29 cellular contexts compared by ENCODE assay signal in genomic region chr2:69807821-69808540, GRCh38.
"Had no signal": no experiment of that assay in that cellular context is flagged by ENCODE, and none has a peak within 500 bp of the region (broad histone marks: within the 10 kb centered on the region; RNA-seq: fewer than 3 reads in every experiment).

No MANE protein-coding gene starts in this region.

- H3K27ac Mint-ChIP-seq: activated CD4-positive, alpha-beta T cell treated with anti-CD3 and anti-CD28 coated beads for 36 hours; activated naive CD8-positive, alpha-beta T cell; natural killer cell treated with Interleukin-12 subunit alpha and Interleukin-12 subunit beta and Interleukin-15 and Interleukin-18, amount 100 ng/mL, for 72 hours; stimulated activated memory B cell treated with anti-CD40 and anti-IgM and Interleukin-4, amounts not matched to agents 10 μg/mL and 1 μg/mL and 100 μg/mL, for 72 hours; stimulated activated naive CD8-positive, alpha-beta T cell treated with anti-CD3 and anti-CD28 coated beads, Interleukin-15, amount 100 ng/mL, for 72 hours had no signal

- H3K9me3 ChIP-seq: colonic mucosa, gastrocnemius medialis, left ventricle myocardium inferior, mucosa of descending colon, neutrophil, ovary, prostate gland, thyroid gland, upper lobe of right lung had no signal

- H3K4me3 Mint-ChIP-seq: activated CD4-positive, alpha-beta T cell treated with anti-CD3 and anti-CD28 coated beads for 36 hours; activated naive CD8-positive, alpha-beta T cell; central memory CD8-positive, alpha-beta T cell; natural killer cell treated with Interleukin-12 subunit alpha and Interleukin-12 subunit beta and Interleukin-15 and Interleukin-18, amount 100 ng/mL, for 72 hours; stimulated activated memory B cell treated with anti-CD40 and anti-IgM and Interleukin-4, amounts not matched to agents 10 μg/mL and 1 μg/mL and 100 μg/mL, for 72 hours; stimulated activated naive CD8-positive, alpha-beta T cell treated with anti-CD3 and anti-CD28 coated beads, Interleukin-15, amount 100 ng/mL, for 72 hours had no signal

- H3K36me3 Mint-ChIP-seq: natural killer cell treated with Interleukin-12 subunit alpha and Interleukin-12 subunit beta and Interleukin-15 and Interleukin-18, amount 100 ng/mL, for 72 hours had no signal

- H3K4me2 ChIP-seq: smooth muscle cell had no signal

- H3K4me1 ChIP-seq: colonic mucosa, gastrocnemius medialis, left ventricle myocardium inferior, prostate gland, thyroid gland, upper lobe of right lung had no signal

- H3K4me3 ChIP-seq: colonic mucosa, gastrocnemius medialis, left ventricle myocardium inferior, lung, mucosa of descending colon, ovary, prostate gland, smooth muscle cell, thyroid gland, upper lobe of right lung had no signal

- H3K9me3 Mint-ChIP-seq: central memory CD8-positive, alpha-beta T cell; natural killer cell treated with Interleukin-12 subunit alpha and Interleukin-12 subunit beta and Interleukin-15 and Interleukin-18, amount 100 ng/mL, for 72 hours; stimulated activated memory B cell treated with anti-CD40 and anti-IgM and Interleukin-4, amounts not matched to agents 10 μg/mL and 1 μg/mL and 100 μg/mL, for 72 hours; stimulated activated naive CD8-positive, alpha-beta T cell treated with anti-CD3 and anti-CD28 coated beads, Interleukin-15, amount 100 ng/mL, for 72 hours had no signal

- H3K27ac ChIP-seq: colonic mucosa, gastrocnemius medialis, left ventricle myocardium inferior, neutrophil, ovary, prostate gland, thyroid gland, upper lobe of right lung had no signal

- ATAC-seq: activated CD4-positive, alpha-beta T cell treated with anti-CD3 and anti-CD28 coated beads for 36 hours; gastrocnemius medialis; mucosa of descending colon; natural killer cell treated with Interleukin-12 subunit alpha and Interleukin-12 subunit beta and Interleukin-15 and Interleukin-18, amount 100 ng/mL, for 72 hours; stimulated activated memory B cell treated with anti-CD40 and anti-IgM and Interleukin-4, amounts not matched to agents 10 μg/mL and 1 μg/mL and 100 μg/mL, for 72 hours; stimulated activated naive CD8-positive, alpha-beta T cell treated with anti-CD3 and anti-CD28 coated beads, Interleukin-15, amount 100 ng/mL, for 72 hours; upper lobe of right lung had no signal

- DNase-seq: activated CD4-positive, alpha-beta T cell treated with anti-CD3 and anti-CD28 coated beads for 36 hours; activated CD4-positive, CD25-positive, alpha-beta regulatory T cell; activated CD8-positive, alpha-beta memory T cell treated with anti-CD3 and anti-CD28 coated beads for 24 hours; activated effector memory CD4-positive, alpha-beta T cell treated with Interleukin-2 at 50 U/mL for 16 hours; activated naive CD4-positive, alpha-beta T cell treated with Interleukin-2 at 50 U/mL for 16 hours; anterior cingulate cortex; colonic mucosa; effector CD8-positive, alpha-beta T cell; gastrocnemius medialis; glutamatergic neuron; islet precursor cell; left ventricle myocardium inferior; mesendoderm; mucosa of descending colon; ovary; stimulated activated CD4-positive, alpha-beta T cell treated with anti-CD3 and anti-CD28 coated beads, Interleukin-1b, Interleukin-23, amount 100 ng/mL, for 48 hours; stimulated activated CD4-positive, alpha-beta T cell treated with anti-CD3 and anti-CD28 coated beads, Interleukin-4, amount 100 ng/mL, for 4 hours; stimulated activated CD8-positive, alpha-beta memory T cell treated with anti-CD3 and anti-CD28 coated beads, Interleukin-4, amount 100 ng/mL, for 48 hours; stimulated activated naive CD8-positive, alpha-beta T cell treated with anti-CD3 and anti-CD28 coated beads, Interleukin-15, amount 100 ng/mL, for 72 hours; thyroid gland; upper lobe of right lung had no signal

- H3K36me3 ChIP-seq: ovary, prostate gland had no signal

- H3K27me3 Mint-ChIP-seq: activated CD4-positive, alpha-beta T cell treated with anti-CD3 and anti-CD28 coated beads for 36 hours; activated naive CD8-positive, alpha-beta T cell; central memory CD8-positive, alpha-beta T cell; natural killer cell treated with Interleukin-12 subunit alpha and Interleukin-12 subunit beta and Interleukin-15 and Interleukin-18, amount 100 ng/mL, for 72 hours; stimulated activated memory B cell treated with anti-CD40 and anti-IgM and Interleukin-4, amounts not matched to agents 10 μg/mL and 1 μg/mL and 100 μg/mL, for 72 hours; stimulated activated naive CD8-positive, alpha-beta T cell treated with anti-CD3 and anti-CD28 coated beads, Interleukin-15, amount 100 ng/mL, for 72 hours had no signal

- H3K27me3 ChIP-seq: colonic mucosa, gastrocnemius medialis, neutrophil, ovary, thyroid gland, upper lobe of right lung had no signal
